Comparison of ENCODE assay signal across 16 cellular contexts in the genomic region with DNA sequence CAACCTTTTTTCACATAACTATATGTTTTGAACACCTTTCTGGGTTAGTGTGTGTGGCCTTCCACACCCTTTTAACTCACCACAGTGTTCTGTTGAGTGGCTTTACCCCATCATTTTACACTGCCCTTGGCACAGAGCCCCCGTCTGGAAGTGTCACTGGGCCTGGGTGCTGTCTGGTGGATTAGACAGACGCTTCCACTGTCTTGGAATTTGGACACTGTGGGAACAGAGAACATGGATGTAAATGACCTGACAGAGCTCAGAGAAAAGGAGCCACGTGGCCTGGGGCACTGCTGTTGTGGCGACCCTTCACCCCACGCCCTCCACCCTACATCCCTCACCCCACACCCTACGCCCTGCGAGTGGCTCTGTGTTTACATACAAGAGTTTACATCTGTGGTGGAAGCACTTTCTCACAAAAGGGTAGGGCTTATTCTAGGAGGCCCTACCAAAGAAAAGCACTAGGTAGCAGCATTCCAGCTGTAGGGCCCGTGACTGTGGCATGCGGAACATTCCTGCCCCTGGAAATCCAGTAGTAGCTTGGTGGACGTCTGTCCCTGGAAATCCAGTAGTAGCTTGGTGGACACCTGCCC.
"Had no signal": no experiment of that assay in that cellular context is flagged by ENCODE, and none has a peak within 500 bp of the region (broad histone marks: within the 10 kb centered on the region; RNA-seq: fewer than 3 reads in every experiment).

No MANE protein-coding gene starts in this region.

- ATAC-seq: activated T-cell treated with anti-CD3 and anti-CD28 coated beads, Interleukin-2, amount 50 U/mL, for 72 hours; effector memory CD8-positive, alpha-beta T cell had no signal

- H3K4me3 ChIP-seq: thyroid gland, vagina had no signal

- H3K36me3 Mint-ChIP-seq: activated naive CD8-positive, alpha-beta T cell had no signal

- H3K27ac ChIP-seq: thyroid gland, vagina, WERI-Rb-1 had no signal

- H3K27ac Mint-ChIP-seq: activated naive CD8-positive, alpha-beta T cell; activated T-cell treated with anti-CD3 and anti-CD28 coated beads, Interleukin-2, amount 50 U/mL, for 72 hours; effector memory CD8-positive, alpha-beta T cell; nephron had no signal

- DNase-seq: activated CD4-positive, alpha-beta T cell treated with anti-CD3 and anti-CD28 coated beads for 1 hour; activated effector memory CD4-positive, alpha-beta T cell treated with anti-CD3 and anti-CD28 coated beads, Interleukin-2, amount 50 U/mL, for 16 hours; activated T-cell treated with anti-CD3 and anti-CD28 coated beads, Interleukin-2, amount 50 U/mL, for 72 hours; effector memory CD8-positive, alpha-beta T cell; foreskin fibroblast; mammary epithelial cell; stimulated activated CD4-positive, alpha-beta T cell treated with anti-CD3 and anti-CD28 coated beads, Interleukin-12 subunit alpha, Interleukin-12 subunit beta, amount 100 ng/mL, for 4 hours; stimulated activated CD4-positive, alpha-beta T cell treated with anti-CD3 and anti-CD28 coated beads, Interleukin-1b, Interleukin-23, amount 100 ng/mL, for 48 hours; stimulated activated CD8-positive, alpha-beta memory T cell treated with anti-CD3 and anti-CD28 coated beads, Interleukin-4, amount 100 ng/mL, for 48 hours; stimulated activated naive CD4-positive, alpha-beta T cell; T-helper 2 cell; thyroid gland; WERI-Rb-1 had no signal

- H3K9me3 Mint-ChIP-seq: activated T-cell treated with anti-CD3 and anti-CD28 coated beads, Interleukin-2, amount 50 U/mL, for 72 hours; effector memory CD8-positive, alpha-beta T cell; nephron had no signal

- H3K4me3 Mint-ChIP-seq: activated naive CD8-positive, alpha-beta T cell; activated T-cell treated with anti-CD3 and anti-CD28 coated beads, Interleukin-2, amount 50 U/mL, for 72 hours; effector memory CD8-positive, alpha-beta T cell; nephron had no signal

- H3K27me3 ChIP-seq: thyroid gland, vagina had no signal

- H3K9me3 ChIP-seq: thyroid gland, vagina had no signal

- H3K36me3 ChIP-seq: thyroid gland, vagina, WERI-Rb-1 had no signal
